8 cellular contexts compared by ENCODE assay signal in genomic region chr12:46388427-46388992, GRCh38. TPM values are rescaled to one million over a fixed set of nuclear protein-coding genes. Genes with fewer than 3 reads are reported as not detected.
A peak's percentile ranks its signal among the peaks of the same experiment; 100 is the strongest.
DNase-seq lines count a peak whose midpoint lies in the region; ATAC-seq and TF ChIP-seq lines count a peak whose summit lies in the region.

No MANE protein-coding gene starts in this region.

- H4K20me1 ChIP-seq in BLaER1 treated with 17β-estradiol and CSF1 and Interleukin-3, amounts not matched to agents 10 nM and 100 nM, result no peaks in the 10 kb centered on the region

- POLR2A ChIA-PET in Caco-2 (lab: Charles Lee), result no interaction called here

- peak overlapping the region; percentile 87 to 95 (median 92) for H3K4me2 ChIP-seq in BLaER1 treated with 17β-estradiol and CSF1 and Interleukin-3, amounts not matched to agents 10 nM and 100 nM

- TF ChIP-seq CTCF in stomach (IDR thresholded peaks at IDR 0.05), result no peak
- no peak for TF ChIP-seq CTCF in Caco-2 (IDR thresholded peaks at IDR 0.05; ENCODE audit: insufficient read depth in 1 of 2, low read depth in 1 of 2, low read length in 1 of 2, severe bottlenecking in 1 of 2, unreplicated experiment in 1 of 2)

- BruUV-seq in Caco-2 (replicated peaks; lab: Mats Ljungman, UMichigan), result no TSS peak

- CTCF ChIA-PET in Caco-2 (lab: Charles Lee), result no interaction called here

- H3K27ac Mint-ChIP-seq in activated naive CD8-positive, alpha-beta T cell, result peak overlapping the region; percentile 73
- no peak overlapping the region for H3K27ac Mint-ChIP-seq in Caco-2 (ENCODE audit: unreplicated experiment)

- peaks cover 68 to 85% (median 74%) of the 10 kb centered on the region in 10 experiments for H3K4me1 ChIP-seq in BLaER1 treated with 17β-estradiol and CSF1 and Interleukin-3, amounts not matched to agents 10 nM and 100 nM
- H3K4me1 ChIP-seq in stomach, result peaks cover 31 to 61% (median 40%) of the 10 kb centered on the region in 4 donors
- peaks cover 69% of the 10 kb centered on the region for H3K4me1 ChIP-seq in Caco-2

- peaks cover 54% of the 10 kb centered on the region for H3K4me1 Mint-ChIP-seq in activated naive CD8-positive, alpha-beta T cell (ENCODE audit: low read depth)
- peaks cover 33% of the 10 kb centered on the region for H3K4me1 Mint-ChIP-seq in Caco-2 (ENCODE audit: low read depth, unreplicated experiment)

- ATAC-seq in GM19351 (IDR thresholded peaks at IDR 0.05; ENCODE audit: unreplicated experiment), result peak; percentile 68
- ATAC-seq in HG03196 (IDR thresholded peaks at IDR 0.05; ENCODE audit: unreplicated experiment), result peak; percentile 57

- intact Hi-C loops in stomach (cut with DNase I; ENCODE audit: low total_unique reads) (no loop called here), Caco-2 (cut with micrococcal nuclease; ENCODE audit: unreplicated experiment) (no loop called here)

- no peaks in the 10 kb centered on the region for H3K27me3 Mint-ChIP-seq in activated naive CD8-positive, alpha-beta T cell
- no peaks in the 10 kb centered on the region for H3K27me3 Mint-ChIP-seq in Caco-2 (ENCODE audit: insufficient read depth, unreplicated experiment)

- no peak for TF ChIP-seq POLR2A in stomach (IDR thresholded peaks at IDR 0.05)

- TF ChIP-seq EP300 in stomach (IDR thresholded peaks at IDR 0.05), result no peak

- H3K9me3 ChIP-seq in BLaER1 treated with 17β-estradiol and CSF1 and Interleukin-3, amounts not matched to agents 10 nM and 100 nM (replicated peaks in 1 of 11), result peaks cover 0 to 12% (median 9%) of the 10 kb centered on the region in 11 experiments; a peak in 16 of 22 replicates
- H3K9me3 ChIP-seq in stomach (no peaks in the 10 kb centered on the region), Caco-2 (no peaks in the 10 kb centered on the region)

- H3K9ac ChIP-seq in BLaER1 treated with 17β-estradiol and CSF1 and Interleukin-3, amounts not matched to agents 10 nM and 100 nM, result no peak overlapping the region; a peak in 1 of 22 replicates

- peak overlapping the region in 4 of 11 experiments; percentile 1 to 95 (median 10); a peak in 4 of 22 replicates for H3K27ac ChIP-seq in BLaER1 treated with 17β-estradiol and CSF1 and Interleukin-3, amounts not matched to agents 10 nM and 100 nM
- H3K27ac ChIP-seq in stomach, result peak overlapping the region in 3 of 5 donors; percentile 4 to 68 (median 40)

- H3K36me3 ChIP-seq in BLaER1 treated with 17β-estradiol and CSF1 and Interleukin-3, amounts not matched to agents 10 nM and 100 nM, result peaks cover 0 to 7% (median 0%) of the 10 kb centered on the region in 11 experiments; a peak in 2 of 22 replicates
- H3K36me3 ChIP-seq in stomach (no peaks in the 10 kb centered on the region), Caco-2 (ENCODE audit: control insufficient read depth, insufficient read depth, low read length) (peaks cover 2% of the 10 kb centered on the region; the same call in 1 of the 2 replicates)

- H3K27me3 ChIP-seq in BLaER1 treated with 17β-estradiol and CSF1 and Interleukin-3, amounts not matched to agents 10 nM and 100 nM, result no peaks in the 10 kb centered on the region
- H3K27me3 ChIP-seq in stomach (no peaks in the 10 kb centered on the region), Caco-2 (replicated peaks; ENCODE audit: control insufficient read depth, insufficient read depth, low read length) (no peaks in the 10 kb centered on the region)

- no peaks in the 10 kb centered on the region for H3K9me3 Mint-ChIP-seq in activated naive CD8-positive, alpha-beta T cell (ENCODE audit: low read depth)
- H3K9me3 Mint-ChIP-seq in Caco-2 (ENCODE audit: unreplicated experiment), result no peaks in the 10 kb centered on the region

- H3K36me3 Mint-ChIP-seq in activated naive CD8-positive, alpha-beta T cell, result peaks cover 10% of the 10 kb centered on the region
- H3K36me3 Mint-ChIP-seq in Caco-2 (ENCODE audit: insufficient read depth, unreplicated experiment), result peaks cover 5% of the 10 kb centered on the region

- no peak overlapping the region for H3K4me3 ChIP-seq in BLaER1 treated with 17β-estradiol and CSF1 and Interleukin-3, amounts not matched to agents 10 nM and 100 nM
- no peak overlapping the region for H3K4me3 ChIP-seq in stomach
- H3K4me3 ChIP-seq in Caco-2 (ENCODE audit: low read depth, low read length), result no peak overlapping the region

- 65 to 78% (median 73%) methylated on average over 3 of the region's 3 CpGs for WGBS in stomach, 5 donors

- no peak for DNase-seq in stomach
- no peak for DNase-seq in DMS153 treated with DMSO at 0.1 percent for 48 hours (lab: John Stamatoyannopoulos, UW; ENCODE audit: unreplicated experiment)
- DNase-seq in Caco-2, result no peak
- no peak for DNase-seq in NCI-H524 (lab: John Stamatoyannopoulos, UW)

- H3K4me3 Mint-ChIP-seq in activated naive CD8-positive, alpha-beta T cell, result peak overlapping the region; percentile 43
- H3K4me3 Mint-ChIP-seq in Caco-2 (ENCODE audit: unreplicated experiment), result no peak overlapping the region

RNA-seq across cellular contexts. Expression of gene SLC38A2, which starts 15.9 kb away (rescaled TPM):
- total RNA-seq in stomach, result 100 to 1,000 TPM; 141 to 716 (median 250) TPM
- 10 to 100 TPM; 26.6 to 88.6 (median 27.2) TPM for polyA plus RNA-seq in stomach
- total RNA-seq in Caco-2 (2022), result 317 and 331 TPM in 2 replicates
